Comparison of ENCODE assay signal across 10 cellular contexts in genomic region chr18:63882333-63883141, GRCh38. TPM values are rescaled to one million over a fixed set of nuclear protein-coding genes. Genes with fewer than 3 reads are reported as not detected.
DNase-seq lines count a peak whose midpoint lies in the region; TF ChIP-seq lines count a peak whose summit lies in the region.
"Had no signal": no experiment of that assay in that cellular context is flagged by ENCODE, and none has a peak within 500 bp of the region (broad histone marks: within the 10 kb centered on the region; RNA-seq: fewer than 3 reads in every experiment).

No MANE protein-coding gene starts in this region.

- DNase-seq in LHCN-M2 (ENCODE audit: low read depth) (peak; percentile 95), epithelial cell of prostate (ENCODE audit: low read depth, low spot score) (peak; percentile 100), myocyte (ENCODE audit: low read depth) (peak; percentile 89), DMS153 treated with DMSO at 0.1 percent for 48 hours (lab: John Stamatoyannopoulos, UW; ENCODE audit: unreplicated experiment) (no peak), tibial nerve (ENCODE audit: low spot score in 2 of 2) (no peak), GM13976 (ENCODE audit: low spot score) (no peak)
- no peak for DNase-seq in CD8-positive, alpha-beta memory T cell
- DNase-seq: H7 had no signal

- TF ChIP-seq POLR2A in tibial nerve (IDR thresholded peaks at IDR 0.05), result no peak

- H3K9me3 ChIP-seq in BLaER1 (no peaks in the 10 kb centered on the region), tibial nerve (no peaks in the 10 kb centered on the region)
- H3K9me3 ChIP-seq in CD8-positive, alpha-beta memory T cell (ENCODE audit: low read length), result no peaks in the 10 kb centered on the region

- H3K4me1 ChIP-seq in BLaER1 (peaks cover 7% of the 10 kb centered on the region), tibial nerve (no peaks in the 10 kb centered on the region)
- no peaks in the 10 kb centered on the region for H3K4me1 ChIP-seq in CD8-positive, alpha-beta memory T cell (ENCODE audit: insufficient read depth, low read length)

- TF ChIP-seq CTCF in tibial nerve (IDR thresholded peaks at IDR 0.05) (no peak), GM13976 (IDR thresholded peaks at IDR 0.05; ENCODE audit: borderline replicate concordance, control extremely low read depth, extremely low read depth, insufficient read depth, missing control alignments) (no peak)

- H4K20me1 ChIP-seq in BLaER1, result no peaks in the 10 kb centered on the region

- no peaks in the 10 kb centered on the region for H3K36me3 ChIP-seq in BLaER1
- H3K36me3 ChIP-seq in CD8-positive, alpha-beta memory T cell (ENCODE audit: insufficient read depth, low read length), result no peaks in the 10 kb centered on the region
- H3K36me3 ChIP-seq in tibial nerve, result no peaks in the 10 kb centered on the region

- H3K27ac Mint-ChIP-seq in CD8-positive, alpha-beta memory T cell, result no peak overlapping the region

- TF ChIP-seq EP300 in tibial nerve (IDR thresholded peaks at IDR 0.05), result no peak

- POLR2A ChIA-PET in CD8-positive, alpha-beta memory T cell (lab: Charles Lee), result no interaction called here

- H3K9ac ChIP-seq in BLaER1, result no peak overlapping the region

- no peaks in the 10 kb centered on the region for H3K9me3 Mint-ChIP-seq in CD8-positive, alpha-beta memory T cell

- CTCF ChIA-PET in CD8-positive, alpha-beta memory T cell (lab: Charles Lee), result no interaction called here

- H3K4me3 ChIP-seq in BLaER1 (no peak overlapping the region), tibial nerve (no peak overlapping the region)
- no peak overlapping the region for H3K4me3 ChIP-seq in CD8-positive, alpha-beta memory T cell (ENCODE audit: low read length)

- no peak overlapping the region for H3K4me3 Mint-ChIP-seq in CD8-positive, alpha-beta memory T cell

- WGBS in tibial nerve, 2 donors, result 64 to 68% methylated on average over 8 of the region's 8 CpGs

- H3K4me2 ChIP-seq in BLaER1, result peak overlapping the region; percentile 30

- H3K4me1 Mint-ChIP-seq in CD8-positive, alpha-beta memory T cell, result no peaks in the 10 kb centered on the region

- in situ Hi-C loops in GM13976 (cut with MboI; ENCODE audit: low sequenced_read_pairs, unreplicated experiment), result no loop called here

- H3K27ac ChIP-seq in BLaER1, result no peak overlapping the region
- peak overlapping the region; percentile 95 for H3K27ac ChIP-seq in epithelial cell of prostate
- H3K27ac ChIP-seq in CD8-positive, alpha-beta memory T cell (ENCODE audit: low read depth, low read length), result no peak overlapping the region
- no peak overlapping the region for H3K27ac ChIP-seq in tibial nerve

- H3K27me3 ChIP-seq in BLaER1 (no peaks in the 10 kb centered on the region), tibial nerve (no peaks in the 10 kb centered on the region)
- no peaks in the 10 kb centered on the region for H3K27me3 ChIP-seq in CD8-positive, alpha-beta memory T cell (ENCODE audit: insufficient read depth, low read length, poor library complexity, severe bottlenecking)

- peaks cover 10 to 14% of the 10 kb centered on the region in 2 donors for H3K27me3 Mint-ChIP-seq in CD8-positive, alpha-beta memory T cell

- no peaks in the 10 kb centered on the region for H3K36me3 Mint-ChIP-seq in CD8-positive, alpha-beta memory T cell

RNA-seq across cellular contexts. Expression of gene SERPINB2, which starts 5.0 kb away (rescaled TPM):
- total RNA-seq in LHCN-M2 (2014; rRNA removed) (0.80 and 1.0 TPM in 2 replicates), myocyte (0.40 and 1.3 TPM in 2 replicates), tibial nerve (not detected)
- 0.60 TPM for polyA plus RNA-seq in LHCN-M2 (2012)
- 0.45 TPM for polyA plus RNA-seq in myocyte (2012)
- total RNA-seq in CD8-positive, alpha-beta memory T cell, result 1 to 10 TPM; 1.2 to 1.7 TPM
- polyA plus RNA-seq in CD8-positive, alpha-beta memory T cell, result not detected
- total RNA-seq: dermis microvascular lymphatic vessel endothelial cell, H7 had no signal

RNA-seq across cellular contexts. Expression of gene SERPINB10, which starts 25.2 kb away (rescaled TPM):
- total RNA-seq in LHCN-M2 (2014; rRNA removed) (not detected in 2 replicates), myocyte (not detected in 2 replicates), tibial nerve (under 1 TPM in 1 of 4 donors, not detected in 3; 0.22 TPM)
- not detected for polyA plus RNA-seq in LHCN-M2 (2012)
- polyA plus RNA-seq in myocyte (2012), result not detected
- not detected for total RNA-seq in CD8-positive, alpha-beta memory T cell
- not detected for polyA plus RNA-seq in CD8-positive, alpha-beta memory T cell
- total RNA-seq: dermis microvascular lymphatic vessel endothelial cell, H7 had no signal

Comparison
In these comparisons a context has a peak if more than half of its experiments do, and no peak if none do; other contexts are left out.
1. DNase-seq: peak in LHCN-M2 (single experiment), epithelial cell of prostate (single experiment) and myocyte (single experiment); none in CD8-positive, alpha-beta memory T cell (0 of 5), DMS153 treated with DMSO at 0.1 percent for 48 hours (single experiment), tibial nerve (0 of 2) and GM13976 (single experiment).